15 cellular contexts compared by ENCODE assay signal in the genomic region with DNA sequence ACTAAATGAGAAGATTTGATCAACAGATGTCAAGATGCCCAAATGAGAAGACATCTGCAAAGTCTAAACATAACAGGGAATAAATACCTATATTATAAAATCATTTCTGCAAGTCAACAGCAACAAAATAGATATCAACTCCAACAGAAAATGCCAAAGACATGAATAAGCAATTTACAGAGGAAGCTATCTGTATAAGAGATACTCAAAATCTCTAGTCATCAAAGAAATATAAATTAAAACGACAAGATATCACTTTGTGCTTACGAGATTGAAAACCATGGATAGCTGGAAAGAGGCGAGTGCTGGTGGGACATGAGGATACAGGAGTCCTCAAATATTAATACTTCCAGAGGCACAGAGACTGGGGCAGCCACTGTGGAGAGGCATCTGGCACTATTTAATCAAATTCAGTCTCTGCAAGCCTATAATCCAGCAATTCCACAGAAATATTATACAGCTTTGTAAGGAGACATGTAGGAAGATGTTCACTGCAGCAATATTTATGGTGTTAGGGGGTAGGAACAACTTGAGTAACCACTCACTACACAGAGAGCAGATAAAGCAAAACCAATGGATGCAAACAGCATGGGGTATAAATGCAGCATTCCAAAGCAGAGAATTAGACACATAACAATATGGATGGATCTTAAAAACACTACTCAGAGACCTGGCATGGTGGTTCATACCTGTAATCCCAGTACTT. TPM values are rescaled to one million over a fixed set of nuclear protein-coding genes. Genes with fewer than 3 reads are reported as not detected.
DNase-seq lines count a peak whose midpoint lies in the region; ATAC-seq and TF ChIP-seq lines count a peak whose summit lies in the region.
"Had no signal": no experiment of that assay in that cellular context is flagged by ENCODE, and none has a peak within 500 bp of the region (broad histone marks: within the 10 kb centered on the region; RNA-seq: fewer than 3 reads in every experiment).

No MANE protein-coding gene starts in this region.

- H3K27ac ChIP-seq in DOHH2 (ENCODE audit: low read depth, low read length): no peak overlapping the region
- H3K27ac ChIP-seq in SK-N-SH (ENCODE audit: low read depth in 2 of 2, low read length in 1 of 2): peak overlapping the region; percentile 82 to 99
- H3K27ac ChIP-seq in esophagus squamous epithelium: peak overlapping the region; percentile 56 to 94 (median 86)
- peak overlapping the region; percentile 82 to 91 (median 85) for H3K27ac ChIP-seq in sigmoid colon
- H3K27ac ChIP-seq: cardiac muscle cell had no signal

- TF ChIP-seq EP300 in SK-N-SH (IDR thresholded peaks at IDR 0.05; ENCODE audit: borderline replicate concordance in 1 of 2, low read depth in 1 of 2, low read length in 1 of 2) (no peak; a peak in 1 of 4 replicates), sigmoid colon (IDR thresholded peaks at IDR 0.05) (no peak)

- 8% methylated on average over 3 of the region's 3 CpGs for WGBS in SK-N-SH (ENCODE audit: low lambda C conversion rate)
- 81 to 90% methylated on average over 3 of the region's 3 CpGs for WGBS in esophagus squamous epithelium, 2 donors
- WGBS in sigmoid colon, 2 donors: 89 to 94% methylated on average over 3 of the region's 3 CpGs

- H3K9me2 ChIP-seq in DOHH2 (replicated peaks; ENCODE audit: control insufficient read depth, low read length): no peaks in the 10 kb centered on the region
- no peaks in the 10 kb centered on the region for H3K9me2 ChIP-seq in SK-N-SH

- DNase-seq in SK-N-SH (no peak), esophagus squamous epithelium (lab: John Stamatoyannopoulos, UW) (no peak), sigmoid colon (no peak), ureter (ENCODE audit: low spot score) (no peak)
- DNase-seq: activated CD4-positive, alpha-beta T cell treated with anti-CD3 and anti-CD28 coated beads, Interleukin-2, amount 50 U/mL, for 4 hours; activated gamma-delta T cell treated with Interleukin-2 at 50 U/mL for 16 hours; NCI-H1092; NCI-H446; stimulated activated CD4-positive, alpha-beta T cell treated with anti-CD3 and anti-CD28 coated beads, Interleukin-4, amount 100 ng/mL, for 24 hours; stimulated activated naive B cell treated with anti-CD40 and anti-IgM and Interleukin-4, amounts not matched to agents 10 μg/mL and 1 μg/mL and 100 μg/mL, for 72 hours had no signal

- TF ChIP-seq POLR2A in esophagus squamous epithelium (IDR thresholded peaks at IDR 0.05) (no peak), sigmoid colon (IDR thresholded peaks at IDR 0.05) (no peak)

- H3F3A ChIP-seq in DOHH2 (ENCODE audit: control insufficient read depth, insufficient read depth) (peaks cover 6% of the 10 kb centered on the region), SK-N-SH (replicated peaks; ENCODE audit: insufficient read depth) (peaks cover 34% of the 10 kb centered on the region)

- peak overlapping the region; percentile 81 for H3K9ac ChIP-seq in SK-N-SH

- H3K4me1 ChIP-seq in DOHH2 (ENCODE audit: control insufficient read depth, low read length) (peaks cover 64% of the 10 kb centered on the region), SK-N-SH (ENCODE audit: control insufficient read depth in 1 of 2, insufficient read depth in 2 of 2, low read depth in 1 of 2, low read length in 1 of 2) (peaks cover 13 to 14% of the 10 kb centered on the region in 2 experiments), esophagus squamous epithelium (peaks cover 31 to 76% (median 34%) of the 10 kb centered on the region in 3 donors), sigmoid colon (peaks cover 0 to 76% (median 67%) of the 10 kb centered on the region in 4 donors)

- no peak for ATAC-seq in GM18502 (IDR thresholded peaks at IDR 0.05; ENCODE audit: poor library complexity, unreplicated experiment)
- ATAC-seq in HG02970 (IDR thresholded peaks at IDR 0.05; ENCODE audit: low FRiP score, unreplicated experiment): no peak
- ATAC-seq in HG02938 (IDR thresholded peaks at IDR 0.05; ENCODE audit: unreplicated experiment): no peak
- ATAC-seq: stimulated activated naive B cell treated with anti-CD40 and anti-IgM and Interleukin-4, amounts not matched to agents 10 μg/mL and 1 μg/mL and 100 μg/mL, for 72 hours had no signal

- H3K79me2 ChIP-seq in DOHH2 (ENCODE audit: control insufficient read depth, low read length) (peaks cover 96% of the 10 kb centered on the region), SK-N-SH (ENCODE audit: insufficient read depth) (peaks cover 92% of the 10 kb centered on the region)

- POLR2A ChIA-PET in SK-N-SH (lab: Yijun Ruan, JAX): no interaction called here

- H3K27me3 ChIP-seq in DOHH2 (ENCODE audit: control insufficient read depth, low read length): no peaks in the 10 kb centered on the region
- H3K27me3 ChIP-seq in SK-N-SH (ENCODE audit: insufficient read depth): no peaks in the 10 kb centered on the region
- H3K27me3 ChIP-seq in esophagus squamous epithelium: no peaks in the 10 kb centered on the region
- no peaks in the 10 kb centered on the region for H3K27me3 ChIP-seq in sigmoid colon
- H3K27me3 ChIP-seq: cardiac muscle cell had no signal

- H3K4me2 ChIP-seq in DOHH2 (ENCODE audit: low read length) (peak overlapping the region; percentile 81), SK-N-SH (peak overlapping the region; percentile 90)

- CTCF ChIA-PET in SK-N-SH (lab: Yijun Ruan, JAX): interaction anchor here (0.9 to 3.3 kb wide), 3 partner anchors 9 to 159 kb away, joined by 3 to 12 read pairs (median 3); no protein-coding TSS in a partner anchor

- no peak overlapping the region for H2AFZ ChIP-seq in SK-N-SH (ENCODE audit: low read depth)

- H3K4me3 ChIP-seq in DOHH2 (ENCODE audit: low read length) (no peak overlapping the region), SK-N-SH (ENCODE audit: low read depth in 2 of 2, low read length in 1 of 2) (peak overlapping the region; percentile 39 to 62; a peak in 3 of 4 replicates), esophagus squamous epithelium (no peak overlapping the region), sigmoid colon (no peak overlapping the region)
- H3K4me3 ChIP-seq: cardiac muscle cell had no signal

- H3K9me3 ChIP-seq in DOHH2 (ENCODE audit: control insufficient read depth, insufficient read depth, low read length) (no peaks in the 10 kb centered on the region), SK-N-SH (no peaks in the 10 kb centered on the region), esophagus squamous epithelium (no peaks in the 10 kb centered on the region), sigmoid colon (no peaks in the 10 kb centered on the region)

- intact Hi-C loops in esophagus squamous epithelium (cut with DNase I): no loop called here
- intact Hi-C loops in sigmoid colon (cut with DNase I): no loop called here

- TF ChIP-seq CTCF in DOHH2 (IDR thresholded peaks at IDR 0.05; ENCODE audit: low read depth, low read length, poor library complexity, severe bottlenecking) (no peak), SK-N-SH (IDR thresholded peaks at IDR 0.05) (no peak), esophagus squamous epithelium (IDR thresholded peaks at IDR 0.05) (no peak), sigmoid colon (IDR thresholded peaks at IDR 0.05) (no peak)

- H4K20me1 ChIP-seq in DOHH2 (ENCODE audit: control insufficient read depth, insufficient read depth, low read depth, low read length) (peaks cover 25% of the 10 kb centered on the region), SK-N-SH (ENCODE audit: insufficient read depth) (peaks cover 19% of the 10 kb centered on the region)

- H3K36me3 ChIP-seq in DOHH2 (ENCODE audit: control insufficient read depth, low read length): peaks cover 83% of the 10 kb centered on the region
- peaks cover 0 to 27% of the 10 kb centered on the region in 2 experiments for H3K36me3 ChIP-seq in SK-N-SH (replicated peaks in 1 of 2; ENCODE audit: control insufficient read depth in 1 of 2, insufficient read depth in 2 of 2, low read length in 1 of 2)
- peaks cover 0 to under 1% (median 0%) of the 10 kb centered on the region in 3 donors for H3K36me3 ChIP-seq in esophagus squamous epithelium
- H3K36me3 ChIP-seq in sigmoid colon: no peaks in the 10 kb centered on the region
- H3K36me3 ChIP-seq: cardiac muscle cell had no signal

- TF ChIP-seq RAD21 in SK-N-SH (IDR thresholded peaks at IDR 0.05; ENCODE audit: low read length): no peak

TF ChIP-seq in SK-N-SH, 30 proteins besides CTCF, POLR2A, EP300 and RAD21:
- peak; percentile 54 for TF ChIP-seq TCF12 (IDR thresholded peaks at IDR 0.05)
- TF ChIP-seq ZBTB33 (IDR thresholded peaks at IDR 0.05; ENCODE audit: borderline replicate concordance, low read depth): no peak
- TF ChIP-seq POLR2AphosphoS5 (IDR thresholded peaks at IDR 0.05; ENCODE audit: low read depth, low read length): 0 out of 2 replicates have a peak, but pooled peaks have one; percentile 11
- TF ChIP-seq, protein P1, sequence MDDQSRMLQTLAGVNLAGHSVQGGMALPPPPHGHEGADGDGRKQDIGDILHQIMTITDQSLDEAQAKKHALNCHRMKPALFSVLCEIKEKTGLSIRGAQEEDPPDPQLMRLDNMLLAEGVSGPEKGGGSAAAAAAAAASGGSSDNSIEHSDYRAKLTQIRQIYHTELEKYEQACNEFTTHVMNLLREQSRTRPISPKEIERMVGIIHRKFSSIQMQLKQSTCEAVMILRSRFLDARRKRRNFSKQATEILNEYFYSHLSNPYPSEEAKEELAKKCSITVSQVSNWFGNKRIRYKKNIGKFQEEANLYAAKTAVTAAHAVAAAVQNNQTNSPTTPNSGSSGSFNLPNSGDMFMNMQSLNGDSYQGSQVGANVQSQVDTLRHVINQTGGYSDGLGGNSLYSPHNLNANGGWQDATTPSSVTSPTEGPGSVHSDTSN (IDR thresholded peaks at IDR 0.05): peak; percentile 62
- TF ChIP-seq FOSL2 (IDR thresholded peaks at IDR 0.05; ENCODE audit: borderline replicate concordance, low read depth): peak; percentile 31; the same call in 1 of the 2 replicates
- peak; percentile 51 for TF ChIP-seq JUND (IDR thresholded peaks at IDR 0.05)

RNA-seq across cellular contexts. Expression of gene DNMBP, which starts 4.8 kb away (rescaled TPM):
- polyA plus RNA-seq in SK-N-SH (2012; rRNA removed) (36.0 and 40.2 TPM in 2 replicates), sigmoid colon (10 to 100 TPM; 18.6 to 21.2 (median 19.9) TPM)
- polyA plus RNA-seq in SK-N-SH (2012; cell fraction: cytosol; rRNA removed): 26.0 and 28.4 TPM in 2 replicates
- 82.1 and 97.2 TPM in 2 replicates for polyA plus RNA-seq in SK-N-SH (2012; cell fraction: nucleus; rRNA removed)
- total RNA-seq in esophagus squamous epithelium (10 to 100 TPM in 3 of 4 donors, 1 to 10 TPM in 1; 9.5 to 15.8 (median 11.4) TPM), sigmoid colon (10 to 100 TPM; 15.0 to 21.6 (median 16.0) TPM), ureter (54.6 TPM)

Comparison
In these comparisons a context has a peak if more than half of its experiments do, and no peak if none do; other contexts are left out.
1. H3K4me3 ChIP-seq: peak in SK-N-SH (2 of 2); none in DOHH2 (single experiment), esophagus squamous epithelium (0 of 4) and sigmoid colon (0 of 4).